In the genomic region with DNA sequence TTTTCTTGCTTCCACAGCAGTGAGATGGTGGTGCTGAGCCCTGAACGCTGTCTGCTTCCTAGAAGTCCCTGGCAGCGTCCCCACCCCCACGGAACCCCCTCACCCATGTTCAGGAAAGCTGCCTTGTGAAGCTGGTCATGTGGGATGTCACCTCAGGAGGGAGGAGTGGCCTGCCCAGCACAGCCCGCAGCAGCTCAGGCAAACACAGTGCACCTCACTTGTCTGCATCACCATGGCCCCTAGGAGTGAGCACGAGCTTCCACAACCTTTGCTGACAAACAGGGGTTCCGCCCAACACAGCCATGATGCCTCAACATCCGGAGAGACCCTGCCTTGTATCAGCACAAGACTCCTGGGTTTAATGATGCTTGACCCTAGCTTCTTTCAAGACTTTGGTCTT, we compare ENCODE assay signal across 17 cellular contexts.
DNase-seq lines count a peak whose midpoint lies in the region; ATAC-seq and TF ChIP-seq lines count a peak whose summit lies in the region.
"Had no signal": no experiment of that assay in that cellular context is flagged by ENCODE, and none has a peak within 500 bp of the region (broad histone marks: within the 10 kb centered on the region; RNA-seq: fewer than 3 reads in every experiment).

No MANE protein-coding gene starts in this region.

- no peak overlapping the region for H3K9ac ChIP-seq in Loucy (ENCODE audit: low read depth, low read length, poor library complexity, severe bottlenecking)

- no peaks in the 10 kb centered on the region for H3K79me2 ChIP-seq in Loucy (ENCODE audit: insufficient read depth, low read length)
- H3K79me2 ChIP-seq in hepatocyte: no peaks in the 10 kb centered on the region

- peak overlapping the region; percentile 90 for H3K27ac Mint-ChIP-seq in activated CD4-positive, alpha-beta T cell treated with anti-CD3 and anti-CD28 coated beads, Interleukin-2, amount 10 ng/mL, durations not matched to agents 24 days and 14 days

- no peak overlapping the region for H3K4me3 ChIP-seq in Loucy (ENCODE audit: low read length, poor library complexity, severe bottlenecking)
- no peak overlapping the region for H3K4me3 ChIP-seq in hepatocyte
- H3K4me3 ChIP-seq in prostate gland: no peak overlapping the region
- H3K4me3 ChIP-seq in aorta (ENCODE audit: low read length in 2 of 2): no peak overlapping the region
- H3K4me3 ChIP-seq: breast epithelium, MG63, mucosa of descending colon had no signal

- no peaks in the 10 kb centered on the region for H3K9me3 Mint-ChIP-seq in activated CD4-positive, alpha-beta T cell treated with anti-CD3 and anti-CD28 coated beads, Interleukin-2, amount 10 ng/mL, durations not matched to agents 24 days and 14 days

- H2AFZ ChIP-seq in Loucy (ENCODE audit: low read length) (0 out of 2 replicates have a peak overlapping the region, but pooled peaks have one; percentile 74), hepatocyte (no peak overlapping the region)

- peaks cover 16% of the 10 kb centered on the region for H3K4me1 Mint-ChIP-seq in activated CD4-positive, alpha-beta T cell treated with anti-CD3 and anti-CD28 coated beads, Interleukin-2, amount 10 ng/mL, durations not matched to agents 24 days and 14 days

- 58% methylated on average over 7 of the region's 7 CpGs for WGBS in hepatocyte (ENCODE audit: low lambda C conversion rate, missing lambda C conversion rate)
- 73% methylated on average over 7 of the region's 7 CpGs for WGBS in prostate gland
- 81% methylated on average over 7 of the region's 7 CpGs for WGBS in aorta, 2 donors

- no peak for TF ChIP-seq POLR2A in prostate gland (IDR thresholded peaks at IDR 0.05)

- peaks cover 22% of the 10 kb centered on the region for H3K4me1 ChIP-seq in Loucy (ENCODE audit: insufficient read depth, low read length, poor library complexity, severe bottlenecking)
- peaks cover 55% of the 10 kb centered on the region for H3K4me1 ChIP-seq in hepatocyte (ENCODE audit: insufficient read depth)
- no peaks in the 10 kb centered on the region for H3K4me1 ChIP-seq in prostate gland (replicated peaks)
- peaks cover 0 to 3% of the 10 kb centered on the region in 2 donors for H3K4me1 ChIP-seq in aorta (ENCODE audit: control insufficient read depth in 1 of 2, insufficient read depth in 2 of 2, low read length in 2 of 2)
- H3K4me1 ChIP-seq: breast epithelium had no signal

- H3K4me3 Mint-ChIP-seq in activated CD4-positive, alpha-beta T cell treated with anti-CD3 and anti-CD28 coated beads, Interleukin-2, amount 10 ng/mL, durations not matched to agents 24 days and 14 days: peak overlapping the region; percentile 13

- H3K9me3 ChIP-seq in Loucy (ENCODE audit: insufficient read depth, low read depth, low read length) (no peaks in the 10 kb centered on the region), hepatocyte (ENCODE audit: low read depth) (no peaks in the 10 kb centered on the region), prostate gland (no peaks in the 10 kb centered on the region), aorta (ENCODE audit: control insufficient read depth, low read length) (no peaks in the 10 kb centered on the region)
- H3K9me3 ChIP-seq: breast epithelium, MG63, mucosa of descending colon had no signal

- H3K27me3 ChIP-seq in Loucy (ENCODE audit: insufficient read depth, low read length, poor library complexity, severe bottlenecking) (no peaks in the 10 kb centered on the region), hepatocyte (no peaks in the 10 kb centered on the region), prostate gland (replicated peaks; ENCODE audit: insufficient read depth) (no peaks in the 10 kb centered on the region), aorta (ENCODE audit: control insufficient read depth in 1 of 2, insufficient read depth in 2 of 2, low read length in 1 of 2) (no peaks in the 10 kb centered on the region)
- H3K27me3 ChIP-seq: breast epithelium, MG63 had no signal

- H3K9me2 ChIP-seq in Loucy (replicated peaks; ENCODE audit: low read depth, low read length): no peaks in the 10 kb centered on the region
- H3K9me2 ChIP-seq in hepatocyte (replicated peaks; ENCODE audit: insufficient read depth): no peaks in the 10 kb centered on the region

- TF ChIP-seq CTCF in Loucy (conservative IDR thresholded peaks at IDR 0.05; ENCODE audit: low read length) (no peak), hepatocyte (IDR thresholded peaks at IDR 0.05; ENCODE audit: poor library complexity) (no peak), prostate gland (IDR thresholded peaks at IDR 0.05) (no peak)

- H3K4me2 ChIP-seq in Loucy (ENCODE audit: low read depth, low read length, poor library complexity, severe bottlenecking) (no peak overlapping the region), hepatocyte (no peak overlapping the region)

- H4K20me1 ChIP-seq in Loucy (ENCODE audit: insufficient read depth, low read length, poor library complexity, severe bottlenecking): no peaks in the 10 kb centered on the region
- H4K20me1 ChIP-seq in hepatocyte (ENCODE audit: insufficient read depth, poor library complexity, severe bottlenecking): no peaks in the 10 kb centered on the region

- DNase-seq in activated CD4-positive, alpha-beta T cell treated with anti-CD3 and anti-CD28 coated beads, Interleukin-2, amount 10 ng/mL, durations not matched to agents 24 days and 14 days: no peak
- no peak for DNase-seq in activated CD4-positive, alpha-beta T cell treated with anti-CD3 and anti-CD28 coated beads, Interleukin-2, amount 50 U/mL, for 48 hours
- DNase-seq in hepatocyte (ENCODE audit: low spot score) (no peak), prostate gland (ENCODE audit: low spot score) (no peak), ureter (ENCODE audit: low spot score) (no peak), iPS-NIHi7 (ENCODE audit: extremely low spot score) (no peak), aorta (no peak)
- DNase-seq: activated effector memory CD4-positive, alpha-beta T cell treated with Interleukin-2 at 50 U/mL for 16 hours; CD4-positive, alpha-beta memory T cell; effector memory CD4-positive, alpha-beta T cell; MG63; NCI-H1930; stimulated activated CD4-positive, alpha-beta T cell treated with anti-CD3 and anti-CD28 coated beads, Interleukin-2, amount 100 ng/mL, for 48 hours had no signal

- H3K36me3 ChIP-seq in Loucy (ENCODE audit: insufficient read depth, low read length): no peaks in the 10 kb centered on the region
- H3K36me3 ChIP-seq in hepatocyte (replicated peaks; ENCODE audit: insufficient read depth, low read depth): no peaks in the 10 kb centered on the region
- no peaks in the 10 kb centered on the region for H3K36me3 ChIP-seq in prostate gland
- no peaks in the 10 kb centered on the region for H3K36me3 ChIP-seq in aorta (ENCODE audit: control insufficient read depth in 1 of 2, insufficient read depth in 2 of 2, low read length in 1 of 2)
- H3K36me3 ChIP-seq: breast epithelium, MG63 had no signal

- H3K27ac ChIP-seq in hepatocyte (peak overlapping the region; percentile 77), prostate gland (peak overlapping the region; percentile 12 to 24), aorta (ENCODE audit: low read depth in 1 of 2, low read length in 2 of 2) (no peak overlapping the region)

- H3K27me3 Mint-ChIP-seq in activated CD4-positive, alpha-beta T cell treated with anti-CD3 and anti-CD28 coated beads, Interleukin-2, amount 10 ng/mL, durations not matched to agents 24 days and 14 days: no peaks in the 10 kb centered on the region

- intact Hi-C loops in activated CD4-positive, alpha-beta T cell treated with anti-CD3 and anti-CD28 coated beads, Interleukin-2, amount 10 ng/mL, durations not matched to agents 24 days and 14 days (cut with micrococcal nuclease): loop anchor here (5.0 kb wide), 1 partner anchor 35 kb away; no protein-coding TSS in a partner anchor
- intact Hi-C loops in prostate gland (cut with DNase I): no loop called here
- intact Hi-C loops in aorta (cut with DNase I): loop anchor here in 1 of 2 donors (5.0 to 10.0 kb wide), 2 partner anchors 100 to 238 kb away; no protein-coding TSS in a partner anchor

- no peaks in the 10 kb centered on the region for H3K36me3 Mint-ChIP-seq in activated CD4-positive, alpha-beta T cell treated with anti-CD3 and anti-CD28 coated beads, Interleukin-2, amount 10 ng/mL, durations not matched to agents 24 days and 14 days (ENCODE audit: low read depth)
- H3K36me3 Mint-ChIP-seq: CD4-positive, alpha-beta memory T cell had no signal

- H3F3A ChIP-seq in Loucy (ENCODE audit: low read depth): no peaks in the 10 kb centered on the region

- ATAC-seq in aorta (ENCODE audit: low FRiP score): no peak
- ATAC-seq: Panc1 had no signal

Comparison
In these comparisons a context has a peak if more than half of its experiments do, and no peak if none do; other contexts are left out.
1. H3K27ac ChIP-seq: peak in hepatocyte (single experiment) and prostate gland (2 of 2); none in aorta (0 of 2).